1 cellular context compared by ENCODE assay signal in genomic region chr12:110468212-110469048, GRCh38.
TF ChIP-seq lines count a peak whose summit lies in the region.

Gene FAM216A (plus strand): TSS chr12:110468845. CDS start chr12:110468876, 31 bp downstream.
Gene GPN3 (minus strand): TSS chr12:110468257. CDS start chr12:110468203, 54 bp downstream.

TF ChIP-seq in HepG2, 621 proteins besides CTCF, POLR2A, EP300 and RAD21 (continued from another document and continues in another):
- TF ChIP-seq FLYWCH1 (CRISPR knock-in tag; IDR thresholded peaks at IDR 0.05) = peak; percentile 73
- TF ChIP-seq ZNF800 (CRISPR knock-in tag; IDR thresholded peaks at IDR 0.05) = peak; percentile 87; the same call in 1 of the 2 replicates
- peak; percentile 19 for TF ChIP-seq CBFB (CRISPR knock-in tag; IDR thresholded peaks at IDR 0.05)
- TF ChIP-seq KLF9 (CRISPR knock-in tag; IDR thresholded peaks at IDR 0.05; ENCODE audit: low read depth) = 0 out of 2 replicates have a peak, but pooled peaks have one; percentile 65
- peak; percentile 78 for TF ChIP-seq ZBTB43 (CRISPR knock-in tag; conservative IDR thresholded peaks at IDR 0.05)
- TF ChIP-seq ZFP82 (CRISPR knock-in tag; IDR thresholded peaks at IDR 0.05; ENCODE audit: borderline replicate concordance) = peak; percentile 85
- TF ChIP-seq THAP7 (CRISPR knock-in tag; IDR thresholded peaks at IDR 0.05) = peak; percentile 32; the same call in 1 of the 2 replicates
- TF ChIP-seq SAP130 (CRISPR knock-in tag; IDR thresholded peaks at IDR 0.05; ENCODE audit: low read depth) = peak; percentile 94
- peak; percentile 91 for TF ChIP-seq RBFOX2 (IDR thresholded peaks at IDR 0.05; ENCODE audit: low read depth, low read length)
- peak; percentile 64; the same call in 1 of the 2 replicates for TF ChIP-seq HNF4G (IDR thresholded peaks at IDR 0.05; ENCODE audit: borderline replicate concordance, low read depth, low read length)
- no peak for TF ChIP-seq HNF4G (CRISPR knock-in tag; IDR thresholded peaks at IDR 0.05; ENCODE audit: borderline replicate concordance, low read depth)
- no peak for TF ChIP-seq TBP (CRISPR knock-in tag; IDR thresholded peaks at IDR 0.05)
- TF ChIP-seq ZNF318 (CRISPR knock-in tag; IDR thresholded peaks at IDR 0.05) = peak; percentile 31; the same call in 1 of the 2 replicates
- no peak for TF ChIP-seq LCORL (IDR thresholded peaks at IDR 0.05)
- no peak; the same call in 1 of the 2 replicates for TF ChIP-seq LCORL (CRISPR knock-in tag; IDR thresholded peaks at IDR 0.05)
- peak; percentile 8; the same call in 1 of the 2 replicates for TF ChIP-seq ZNF414 (CRISPR knock-in tag; IDR thresholded peaks at IDR 0.05)
- no peak for TF ChIP-seq THRA (CRISPR knock-in tag; IDR thresholded peaks at IDR 0.05; ENCODE audit: borderline replicate concordance)
- no peak for TF ChIP-seq KDM6A (CRISPR knock-in tag; IDR thresholded peaks at IDR 0.05; ENCODE audit: low read depth)
- peak; percentile 57 for TF ChIP-seq SP2 (CRISPR knock-in tag; IDR thresholded peaks at IDR 0.05)
- peak; percentile 8; the same call in 1 of the 2 replicates for TF ChIP-seq ZBTB26 (CRISPR knock-in tag; IDR thresholded peaks at IDR 0.05; ENCODE audit: borderline replicate concordance)
- peak; percentile 42; the same call in 1 of the 2 replicates for TF ChIP-seq KIAA2018 (CRISPR knock-in tag; IDR thresholded peaks at IDR 0.05; ENCODE audit: borderline replicate concordance)
- peak; percentile 75 for TF ChIP-seq TAF1 (CRISPR knock-in tag; IDR thresholded peaks at IDR 0.05)
- peak; percentile 78; the same call in 1 of the 2 replicates for TF ChIP-seq IRF2 (CRISPR knock-in tag; IDR thresholded peaks at IDR 0.05)
- TF ChIP-seq PTBP1 (IDR thresholded peaks at IDR 0.05; ENCODE audit: low read depth, low read length, poor library complexity, severe bottlenecking) = peak; percentile 52
- no peak for TF ChIP-seq TCF12 (IDR thresholded peaks at IDR 0.05)
- TF ChIP-seq TCF12 (CRISPR knock-in tag; IDR thresholded peaks at IDR 0.05) = no peak
- peak; percentile 80 for TF ChIP-seq CREM (IDR thresholded peaks at IDR 0.05)
- TF ChIP-seq CREM (CRISPR knock-in tag; IDR thresholded peaks at IDR 0.05) = no peak
